ENCODE assay signal across 13 cellular contexts in the genomic region with DNA sequence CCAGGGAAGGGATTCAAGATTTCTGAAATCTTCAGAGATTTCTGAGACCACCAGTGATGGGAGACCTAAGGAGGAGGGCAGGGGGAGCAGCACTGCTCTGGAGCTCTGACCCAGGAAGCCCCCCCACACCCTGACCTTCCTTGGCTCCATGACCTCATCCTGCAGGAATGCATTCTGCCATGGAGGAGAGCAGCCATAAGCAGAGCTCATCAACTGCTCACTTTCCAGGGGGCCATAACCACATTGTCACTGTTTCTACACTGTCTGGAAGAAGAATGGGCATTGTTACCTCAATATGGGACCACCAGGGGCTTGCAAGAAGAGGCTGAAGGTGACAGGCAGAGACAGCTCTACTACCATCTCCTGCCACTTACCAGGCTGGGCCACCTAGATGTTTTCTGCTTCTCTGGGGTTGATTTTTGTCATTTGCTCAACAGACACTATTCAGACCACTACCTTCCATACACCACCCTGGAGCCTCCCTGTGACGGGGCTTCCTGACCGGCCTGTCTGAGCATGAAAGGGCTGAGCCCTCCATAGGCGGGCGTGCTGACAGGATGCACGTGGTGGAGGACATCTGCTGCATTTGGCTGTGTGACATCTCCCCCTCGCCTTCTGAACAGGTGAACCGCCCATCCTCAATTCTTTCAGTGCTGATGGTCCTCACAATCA. TPM values are rescaled to one million over a fixed set of nuclear protein-coding genes. Genes with fewer than 3 reads are reported as not detected.
A peak's percentile ranks its signal among the peaks of the same experiment; 100 is the strongest.
DNase-seq lines count a peak whose midpoint lies in the region; ATAC-seq, FAIRE-seq and TF ChIP-seq lines count a peak whose summit lies in the region.
"Had no signal": no experiment of that assay in that cellular context is flagged by ENCODE, and none has a peak within 500 bp of the region (broad histone marks: within the 10 kb centered on the region; RNA-seq: fewer than 3 reads in every experiment).

No MANE protein-coding gene starts in this region.

- TF ChIP-seq RAD21 in K562 (CRISPR knock-in tag; conservative IDR thresholded peaks at IDR 0.05 in 1 of 2, IDR thresholded peaks at IDR 0.05 in 1 of 2): no peak

- ATAC-seq in K562 (no peak), GM19395 (IDR thresholded peaks at IDR 0.05; ENCODE audit: unreplicated experiment) (no peak)

- no peaks in the 10 kb centered on the region for H3K9me3 ChIP-seq in K562 (replicated peaks; ENCODE audit: control insufficient read depth, insufficient read depth, low read depth, low read length)

- CTCF ChIA-PET in K562 (lab: Yijun Ruan, JAX; ENCODE audit: low intra/inter-chr PET ratio): no interaction called here

- no peaks in the 10 kb centered on the region for H4K20me1 ChIP-seq in K562 (replicated peaks; ENCODE audit: control insufficient read depth, insufficient read depth, low read length)

- DNase-seq in AG20443 (ENCODE audit: low spot score) (peak; percentile 70), HTR-8/SVneo (ENCODE audit: insufficient read length, low spot score) (peak; percentile 70), K562 (ENCODE audit: extremely low read depth in 1 of 4, low spot score in 3 of 4) (no peak), left kidney (ENCODE audit: low read depth, low spot score) (peak; percentile 65), GOT3 (lab: John Stamatoyannopoulos, UW) (no peak), HuH-7.5 (ENCODE audit: low spot score) (no peak)
- DNase-seq in stimulated activated CD4-positive, alpha-beta T cell treated with anti-CD3 and anti-CD28 coated beads, Interleukin-4, amount 100 ng/mL, for 4 hours: no peak
- DNase-seq: Calu3; NCI-H69; stimulated activated CD4-positive, alpha-beta T cell treated with anti-CD3 and anti-CD28 coated beads, Interleukin-2, amount 100 ng/mL, for 24 hours had no signal

- in situ Hi-C loops in K562 (cut with MboI): no loop called here

- intact Hi-C loops in K562 (cut with micrococcal nuclease): no loop called here

- H3K9ac ChIP-seq in K562 (ENCODE audit: insufficient read depth in 1 of 2, low read depth in 2 of 2, low read length in 2 of 2): no peak overlapping the region

- BruUV-seq in K562 (replicated peaks; lab: Mats Ljungman, UMichigan): no TSS peak

- H3K27me3 ChIP-seq in K562 (ENCODE audit: control insufficient read depth in 2 of 2, insufficient read depth in 2 of 2, low read length in 2 of 2): no peaks in the 10 kb centered on the region

- no peak overlapping the region for H3K4me3 ChIP-seq in K562

- H3K4me2 ChIP-seq in K562 (ENCODE audit: insufficient read depth, low read length): no peak overlapping the region

- FAIRE-seq in HTR-8/SVneo (lab: Jason Lieb, UNC) (no peak), K562 (lab: Jason Lieb, UNC) (no peak)

- H3K9me1 ChIP-seq in K562 (ENCODE audit: control insufficient read depth, insufficient read depth, low read length): no peaks in the 10 kb centered on the region

- TF ChIP-seq POLR2A in K562 (conservative IDR thresholded peaks at IDR 0.05): no peak

- no peak for TF ChIP-seq CTCF in K562 (IDR thresholded peaks at IDR 0.05 in 2 of 3, conservative IDR thresholded peaks at IDR 0.05 in 1 of 3; ENCODE audit: insufficient read depth in 2 of 3, low read depth in 1 of 3, low read length in 3 of 3)

- peaks cover 16 to 29% of the 10 kb centered on the region in 2 experiments for H3K4me1 ChIP-seq in K562 (replicated peaks in 1 of 2; ENCODE audit: control insufficient read depth in 2 of 2, insufficient read depth in 2 of 2, low read length in 2 of 2)

- H3K36me3 ChIP-seq in K562 (ENCODE audit: control insufficient read depth, insufficient read depth, low read length): no peaks in the 10 kb centered on the region

- no peak for TF ChIP-seq EP300 in K562 (IDR thresholded peaks at IDR 0.05; ENCODE audit: low read length)

- H2AFZ ChIP-seq in K562 (ENCODE audit: low read depth, low read length): 0 out of 2 replicates have a peak overlapping the region, but pooled peaks have one; percentile 3

- POLR2A ChIA-PET in K562 (lab: Yijun Ruan, JAX): interaction anchor here (0.5 to 0.8 kb wide), 4 partner anchors 35 to 829 kb away, joined by 3 read pairs; no protein-coding TSS in a partner anchor

- peaks cover 27% of the 10 kb centered on the region for H3K79me2 ChIP-seq in K562 (ENCODE audit: control insufficient read depth, insufficient read depth, low read length)

- no peak overlapping the region for H3K27ac ChIP-seq in K562 (ENCODE audit: extremely low read depth, low read depth, low read length)

- 71% methylated on average over 7 of the region's 7 CpGs for WGBS in K562 (ENCODE audit: insufficient coverage, low coverage, missing lambda C conversion rate)

TF ChIP-seq in K562, 482 proteins besides CTCF, POLR2A, EP300 and RAD21 (continues in another document):
- TF ChIP-seq CHD2 (IDR thresholded peaks at IDR 0.05; ENCODE audit: low read depth, low read length) (no peak), ATF3 (IDR thresholded peaks at IDR 0.05) (peak; percentile 72), ATF3 (CRISPR knock-in tag; conservative IDR thresholded peaks at IDR 0.05) (no peak), RBM15 (IDR thresholded peaks at IDR 0.05; ENCODE audit: insufficient read depth, low read length) (no peak), LCOR (CRISPR knock-in tag; IDR thresholded peaks at IDR 0.05) (no peak), ATF7 (IDR thresholded peaks at IDR 0.05) (peak; percentile 57; the same call in 1 of the 2 replicates), BCOR (IDR thresholded peaks at IDR 0.05) (no peak), PRPF4 (IDR thresholded peaks at IDR 0.05; ENCODE audit: insufficient read depth, low read depth, low read length, poor library complexity, severe bottlenecking) (no peak), TEAD2 (tag; IDR thresholded peaks at IDR 0.05) (0 out of 2 replicates have a peak, but pooled peaks have one; percentile 42), JUND (IDR thresholded peaks at IDR 0.05; ENCODE audit: borderline replicate concordance, low read depth, low read length) (0 out of 2 replicates have a peak, but pooled peaks have one; percentile 26), JUND (tag; IDR thresholded peaks at IDR 0.05; ENCODE audit: borderline replicate concordance, low read depth, low read length) (0 out of 3 replicates have a peak, but pooled peaks have one; percentile 56)
- TF ChIP-seq, protein P1, sequence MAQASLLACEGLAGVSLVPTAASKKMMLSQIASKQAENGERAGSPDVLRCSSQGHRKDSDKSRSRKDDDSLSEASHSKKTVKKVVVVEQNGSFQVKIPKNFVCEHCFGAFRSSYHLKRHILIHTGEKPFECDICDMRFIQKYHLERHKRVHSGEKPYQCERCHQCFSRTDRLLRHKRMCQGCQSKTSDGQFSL (CRISPR knock-in tag; IDR thresholded peaks at IDR 0.05): 0 out of 2 replicates have a peak, but pooled peaks have one; percentile 26
- TF ChIP-seq, protein P1 (tag; IDR thresholded peaks at IDR 0.05): no peak

RNA-seq across cellular contexts. Expression of gene TSC1, which starts 2.3 kb away (rescaled TPM):
- 176 and 239 TPM in 2 replicates for total RNA-seq in K562 (2011; cell fraction: chromatin; rRNA removed; ENCODE audit: low replicate concordance)
- 81.0 and 95.1 TPM in 2 replicates for total RNA-seq in K562 (2011; cell fraction: nucleolus; rRNA removed)
- 122 and 132 TPM in 2 replicates for total RNA-seq in K562 (2011; cell fraction: nucleoplasm; rRNA removed)
- total RNA-seq in K562 (2014; rRNA removed) (6.9 and 12.8 TPM in 2 replicates), K562 (2014; rRNA removed; fragmentation: Illumina TruSeq; extraction: Trizol) (17.6 and 18.6 TPM in 2 replicates), K562 (2015; rRNA removed; fragmentation: Illumina TruSeq; extraction: Trizol) (19.8 and 20.5 TPM in 2 replicates), K562 (2021) (21.1 and 22.8 TPM in 2 replicates)
- polyA plus RNA-seq in K562 (2011; rRNA removed) (37.6 and 40.1 TPM in 2 replicates), K562 (2014; fragmentation: Illumina TruSeq; extraction: Trizol) (16.9 and 19.4 TPM in 2 replicates), K562 (2014; fragmentation: Nextera tagmentation; extraction: Ambion mirVana) (10 to 100 TPM in 1 of 2 experiments, 1 to 10 TPM in 1; 8.0 to 10.6 TPM), K562 (2014; rRNA removed) (9.7 and 11.5 TPM in 2 replicates)
- 21.4 and 26.3 TPM in 2 replicates for polyA plus RNA-seq in K562 (2011; cell fraction: cytosol; rRNA removed)
- 149 and 159 TPM in 2 replicates for polyA plus RNA-seq in K562 (2011; cell fraction: nucleus; rRNA removed)
- polyA plus RNA-seq in K562 (2012): 15.2 and 16.8 TPM in 2 replicates
- 75.4 and 94.9 TPM in 2 replicates for polyA minus RNA-seq in K562 (2011; rRNA and poly(A)+ RNA removed)
- polyA minus RNA-seq in K562 (2011; cell fraction: cytosol; rRNA and poly(A)+ RNA removed): 14.1 and 20.7 TPM in 2 replicates
- 59.4 and 126 TPM in 2 replicates for polyA minus RNA-seq in K562 (2011; cell fraction: nucleus; rRNA and poly(A)+ RNA removed)

RNA-seq across cellular contexts. Expression of gene GFI1B, which starts 31.7 kb away (rescaled TPM):
- total RNA-seq in K562 (2011; cell fraction: chromatin; rRNA removed; ENCODE audit: low replicate concordance): 11.1 and 39.0 TPM in 2 replicates
- total RNA-seq in K562 (2011; cell fraction: nucleolus; rRNA removed): 28.2 and 30.4 TPM in 2 replicates
- total RNA-seq in K562 (2011; cell fraction: nucleoplasm; rRNA removed): 20.0 and 26.4 TPM in 2 replicates
- total RNA-seq in K562 (2014; rRNA removed): 40.3 and 62.9 TPM in 2 replicates
- 17.5 and 20.1 TPM in 2 replicates for total RNA-seq in K562 (2014; rRNA removed; fragmentation: Illumina TruSeq; extraction: Trizol)
- 34.5 and 34.6 TPM in 2 replicates for total RNA-seq in K562 (2015; rRNA removed; fragmentation: Illumina TruSeq; extraction: Trizol)
- total RNA-seq in K562 (2021): 73.4 and 75.7 TPM in 2 replicates
- 34.4 and 57.7 TPM in 2 replicates for polyA plus RNA-seq in K562 (2011; rRNA removed)
- 53.6 and 133 TPM in 2 replicates for polyA plus RNA-seq in K562 (2011; cell fraction: cytosol; rRNA removed)
- 64.3 and 118 TPM in 2 replicates for polyA plus RNA-seq in K562 (2011; cell fraction: nucleus; rRNA removed)
- 64.2 and 77.5 TPM in 2 replicates for polyA plus RNA-seq in K562 (2012)
- polyA plus RNA-seq in K562 (2014; fragmentation: Illumina TruSeq; extraction: Trizol): 51.8 and 73.3 TPM in 2 replicates
- 10 to 100 TPM in 1 of 2 experiments, 1 to 10 TPM in 1; 8.0 to 19.1 TPM for polyA plus RNA-seq in K562 (2014; fragmentation: Nextera tagmentation; extraction: Ambion mirVana)
- 47.2 and 50.1 TPM in 2 replicates for polyA plus RNA-seq in K562 (2014; rRNA removed)
- polyA minus RNA-seq in K562 (2011; rRNA and poly(A)+ RNA removed): 16.7 and 22.0 TPM in 2 replicates
- 47.9 and 57.4 TPM in 2 replicates for polyA minus RNA-seq in K562 (2011; cell fraction: cytosol; rRNA and poly(A)+ RNA removed)
- polyA minus RNA-seq in K562 (2011; cell fraction: nucleus; rRNA and poly(A)+ RNA removed): 20.3 and 22.1 TPM in 2 replicates
- total RNA-seq: Calu3, epithelial cell of proximal tubule, HT-29 had no signal

Comparison
In these comparisons a context has a peak if more than half of its experiments do, and no peak if none do; other contexts are left out.
1. DNase-seq: peak in AG20443 (single experiment), HTR-8/SVneo (single experiment) and left kidney (single experiment); none in K562 (0 of 4), GOT3 (single experiment), stimulated activated CD4-positive, alpha-beta T cell treated with anti-CD3 and anti-CD28 coated beads, Interleukin-4, amount 100 ng/mL, for 4 hours (0 of 2) and HuH-7.5 (single experiment).